Comparison of ENCODE assay signal across 20 cellular contexts in genomic region chr1:67230539-67230938, GRCh38.
DNase-seq lines count a peak whose midpoint lies in the region; ATAC-seq, FAIRE-seq and TF ChIP-seq lines count a peak whose summit lies in the region.
"Had no signal": no experiment of that assay in that cellular context is flagged by ENCODE, and none has a peak within 500 bp of the region (broad histone marks: within the 10 kb centered on the region; RNA-seq: fewer than 3 reads in every experiment).

No MANE protein-coding gene starts in this region.

- no peak for DNase-seq in GM19239 (ENCODE audit: insufficient read length, low spot score)
- DNase-seq in NCI-H526 treated with DMSO at 0.1 percent for 48 hours (lab: John Stamatoyannopoulos, UW): peak; percentile 19
- peak; percentile 93 for DNase-seq in epithelial cell of esophagus (ENCODE audit: low read depth)
- DNase-seq in osteoblast (ENCODE audit: insufficient read length, low spot score, missing footprints): peak; percentile 8
- DNase-seq in body of pancreas: no peak
- no peak for DNase-seq in mesenteric fat pad (ENCODE audit: low spot score)
- DNase-seq in activated gamma-delta T cell (lab: John Stamatoyannopoulos, UW): no peak
- DNase-seq: Caco-2; DMS153; HCEC 1CT; IMR-90; Karpas-422; NCI-H1105; NCI-H1694; NCI-H2107; NCI-H2227 treated with DMSO at 0.1 percent for 48 hours; NCI-H69; NK-92 treated with Interleukin-12 subunit alpha and Interleukin-12 subunit beta, amount 100 ng/mL, for 24 hours; RPMI8226 had no signal

- TF ChIP-seq CTCF in epithelial cell of esophagus (IDR thresholded peaks at IDR 0.05; ENCODE audit: insufficient read depth, low read depth, low read length, missing control alignments) (no peak), osteoblast (IDR thresholded peaks at IDR 0.05; ENCODE audit: extremely low read depth, low read depth, low read length) (no peak), body of pancreas (IDR thresholded peaks at IDR 0.05) (no peak)

- H3K36me3 ChIP-seq in osteoblast (ENCODE audit: insufficient read depth, low read length): no peaks in the 10 kb centered on the region
- H3K36me3 ChIP-seq in body of pancreas (replicated peaks in 1 of 2; ENCODE audit: insufficient read depth in 1 of 2, low read depth in 2 of 2): no peaks in the 10 kb centered on the region
- H3K36me3 ChIP-seq: SJSA1 had no signal

- TF ChIP-seq POLR2A in body of pancreas (IDR thresholded peaks at IDR 0.05): no peak

- ATAC-seq in body of pancreas: no peak

- H3K27me3 ChIP-seq in osteoblast (ENCODE audit: insufficient read depth, low read length) (peaks cover 12% of the 10 kb centered on the region), body of pancreas (no peaks in the 10 kb centered on the region)

- intact Hi-C loops in body of pancreas (cut with DNase I): loop anchor here (5.0 kb wide), 1 partner anchor 267 kb away; no protein-coding TSS in a partner anchor

- no peaks in the 10 kb centered on the region for H3K79me2 ChIP-seq in osteoblast (ENCODE audit: insufficient read depth, low read length)

- H3K4me1 ChIP-seq in osteoblast (ENCODE audit: insufficient read depth, low read length) (no peaks in the 10 kb centered on the region), body of pancreas (no peaks in the 10 kb centered on the region)
- H3K4me1 ChIP-seq: Caco-2, SJSA1 had no signal

- no peak overlapping the region for H3K4me2 ChIP-seq in osteoblast (ENCODE audit: insufficient read depth, low read length)

- 76 to 78% methylated on average over 3 of the region's 3 CpGs for WGBS in body of pancreas, 2 donors

- H3K4me3 ChIP-seq in epithelial cell of esophagus (ENCODE audit: low read length) (no peak overlapping the region), osteoblast (ENCODE audit: insufficient read depth, low read length) (no peak overlapping the region), body of pancreas (no peak overlapping the region)
- H3K4me3 ChIP-seq: SJSA1 had no signal

- H4K20me1 ChIP-seq in osteoblast (ENCODE audit: insufficient read depth, low read length): no peaks in the 10 kb centered on the region

- no peak overlapping the region for H3K27ac ChIP-seq in osteoblast (ENCODE audit: low read depth, low read length)
- H3K27ac ChIP-seq in body of pancreas: no peak overlapping the region
- H3K27ac ChIP-seq: SJSA1 had no signal

- H2AFZ ChIP-seq in osteoblast (ENCODE audit: low read length): no peak overlapping the region

- H3K9me3 ChIP-seq in osteoblast (ENCODE audit: low read depth, low read length): no peaks in the 10 kb centered on the region
- H3K9me3 ChIP-seq in body of pancreas: no peaks in the 10 kb centered on the region
- H3K9me3 ChIP-seq: Caco-2, SJSA1 had no signal

- peak; percentile 18 for FAIRE-seq in GM19239 (lab: Jason Lieb, UNC)

Comparison
In these comparisons a context has a peak if more than half of its experiments do, and no peak if none do; other contexts are left out.
1. DNase-seq: peak in NCI-H526 treated with DMSO at 0.1 percent for 48 hours (single experiment), epithelial cell of esophagus (single experiment) and osteoblast (single experiment); none in GM19239 (single experiment), body of pancreas (0 of 4), mesenteric fat pad (single experiment) and activated gamma-delta T cell (single experiment).